Comparison of ENCODE assay signal across 1 cellular context in genomic region chr3:172275586-172275985, GRCh38.
TF ChIP-seq lines count a peak whose summit lies in the region.

No MANE protein-coding gene starts in this region.

TF ChIP-seq in GM23338, 12 proteins besides CTCF, POLR2A, EP300 and RAD21:
- TF ChIP-seq, protein P1, sequence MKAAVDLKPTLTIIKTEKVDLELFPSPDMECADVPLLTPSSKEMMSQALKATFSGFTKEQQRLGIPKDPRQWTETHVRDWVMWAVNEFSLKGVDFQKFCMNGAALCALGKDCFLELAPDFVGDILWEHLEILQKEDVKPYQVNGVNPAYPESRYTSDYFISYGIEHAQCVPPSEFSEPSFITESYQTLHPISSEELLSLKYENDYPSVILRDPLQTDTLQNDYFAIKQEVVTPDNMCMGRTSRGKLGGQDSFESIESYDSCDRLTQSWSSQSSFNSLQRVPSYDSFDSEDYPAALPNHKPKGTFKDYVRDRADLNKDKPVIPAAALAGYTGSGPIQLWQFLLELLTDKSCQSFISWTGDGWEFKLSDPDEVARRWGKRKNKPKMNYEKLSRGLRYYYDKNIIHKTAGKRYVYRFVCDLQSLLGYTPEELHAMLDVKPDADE (IDR thresholded peaks at IDR 0.05): no peak
- TF ChIP-seq ZNF462 (CRISPR knock-in tag; IDR thresholded peaks at IDR 0.05): no peak
- no peak for TF ChIP-seq STAT1 (IDR thresholded peaks at IDR 0.05; ENCODE audit: unreplicated experiment)
- no peak for TF ChIP-seq ZNF331 (CRISPR knock-in tag; IDR thresholded peaks at IDR 0.05; ENCODE audit: low read depth)
- no peak for TF ChIP-seq CREB1 (CRISPR knock-in tag; IDR thresholded peaks at IDR 0.05; ENCODE audit: low read depth)
- TF ChIP-seq, protein P2, sequence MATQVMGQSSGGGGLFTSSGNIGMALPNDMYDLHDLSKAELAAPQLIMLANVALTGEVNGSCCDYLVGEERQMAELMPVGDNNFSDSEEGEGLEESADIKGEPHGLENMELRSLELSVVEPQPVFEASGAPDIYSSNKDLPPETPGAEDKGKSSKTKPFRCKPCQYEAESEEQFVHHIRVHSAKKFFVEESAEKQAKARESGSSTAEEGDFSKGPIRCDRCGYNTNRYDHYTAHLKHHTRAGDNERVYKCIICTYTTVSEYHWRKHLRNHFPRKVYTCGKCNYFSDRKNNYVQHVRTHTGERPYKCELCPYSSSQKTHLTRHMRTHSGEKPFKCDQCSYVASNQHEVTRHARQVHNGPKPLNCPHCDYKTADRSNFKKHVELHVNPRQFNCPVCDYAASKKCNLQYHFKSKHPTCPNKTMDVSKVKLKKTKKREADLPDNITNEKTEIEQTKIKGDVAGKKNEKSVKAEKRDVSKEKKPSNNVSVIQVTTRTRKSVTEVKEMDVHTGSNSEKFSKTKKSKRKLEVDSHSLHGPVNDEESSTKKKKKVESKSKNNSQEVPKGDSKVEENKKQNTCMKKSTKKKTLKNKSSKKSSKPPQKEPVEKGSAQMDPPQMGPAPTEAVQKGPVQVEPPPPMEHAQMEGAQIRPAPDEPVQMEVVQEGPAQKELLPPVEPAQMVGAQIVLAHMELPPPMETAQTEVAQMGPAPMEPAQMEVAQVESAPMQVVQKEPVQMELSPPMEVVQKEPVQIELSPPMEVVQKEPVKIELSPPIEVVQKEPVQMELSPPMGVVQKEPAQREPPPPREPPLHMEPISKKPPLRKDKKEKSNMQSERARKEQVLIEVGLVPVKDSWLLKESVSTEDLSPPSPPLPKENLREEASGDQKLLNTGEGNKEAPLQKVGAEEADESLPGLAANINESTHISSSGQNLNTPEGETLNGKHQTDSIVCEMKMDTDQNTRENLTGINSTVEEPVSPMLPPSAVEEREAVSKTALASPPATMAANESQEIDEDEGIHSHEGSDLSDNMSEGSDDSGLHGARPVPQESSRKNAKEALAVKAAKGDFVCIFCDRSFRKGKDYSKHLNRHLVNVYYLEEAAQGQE (IDR thresholded peaks at IDR 0.05; ENCODE audit: unreplicated experiment): no peak
- TF ChIP-seq NANOG (IDR thresholded peaks at IDR 0.05; ENCODE audit: borderline replicate concordance): no peak
- no peak for TF ChIP-seq JUNB (IDR thresholded peaks at IDR 0.05; ENCODE audit: unreplicated experiment)
- no peak for TF ChIP-seq ZNF114 (CRISPR knock-in tag; IDR thresholded peaks at IDR 0.05)
- no peak for TF ChIP-seq EZH2phosphoT487 (IDR thresholded peaks at IDR 0.05; ENCODE audit: unreplicated experiment)
- TF ChIP-seq EZH2 (IDR thresholded peaks at IDR 0.05; ENCODE audit: low read depth, unreplicated experiment): no peak
- TF ChIP-seq POLR2AphosphoS5 (IDR thresholded peaks at IDR 0.05; ENCODE audit: low read depth): no peak
